Comparison of ENCODE assay signal across 8 cellular contexts in genomic region chr20:62303327-62304226, GRCh38. TPM values are rescaled to one million over a fixed set of nuclear protein-coding genes. Genes with fewer than 3 reads are reported as not detected.
DNase-seq lines count a peak whose midpoint lies in the region; ATAC-seq and TF ChIP-seq lines count a peak whose summit lies in the region.

No MANE protein-coding gene starts in this region.

- H3K4me3 Mint-ChIP-seq in activated naive CD4-positive, alpha-beta T cell treated with anti-CD3 and anti-CD28 coated beads, Interleukin-2, amount 50 U/mL, for 24 hours = peak overlapping the region; percentile 92
- H3K4me3 Mint-ChIP-seq in IgD-negative memory B cell = peak overlapping the region; percentile 87 to 97 (median 94)
- H3K4me3 Mint-ChIP-seq in activated naive CD8-positive, alpha-beta T cell treated with anti-CD3 and anti-CD28 coated beads, Interleukin-2, amount 50 U/mL, for 24 hours = peak overlapping the region; percentile 93

- H3K9me3 ChIP-seq in iPS-15b (ENCODE audit: control insufficient read depth, insufficient read depth, low read length) (no peaks in the 10 kb centered on the region), smooth muscle cell (replicated peaks; ENCODE audit: low read depth) (no peaks in the 10 kb centered on the region)

- TF ChIP-seq CTCF in smooth muscle cell (IDR thresholded peaks at IDR 0.05; ENCODE audit: borderline replicate concordance, insufficient read depth, poor library complexity, severe bottlenecking) = no peak

- H3K4me1 ChIP-seq in iPS-15b (ENCODE audit: control insufficient read depth, insufficient read depth, low read length) (no peaks in the 10 kb centered on the region), smooth muscle cell (ENCODE audit: low read depth) (peaks cover 14% of the 10 kb centered on the region)

- peak overlapping the region; percentile 100 for H3K4me2 ChIP-seq in smooth muscle cell

- H4K20me1 ChIP-seq in smooth muscle cell (ENCODE audit: low read depth) = peaks cover 44% of the 10 kb centered on the region

- H3K79me2 ChIP-seq in smooth muscle cell (ENCODE audit: low read depth) = peaks cover 38% of the 10 kb centered on the region

- no peak overlapping the region for H2AFZ ChIP-seq in smooth muscle cell (ENCODE audit: low read depth)

- H3K36me3 Mint-ChIP-seq in activated naive CD4-positive, alpha-beta T cell treated with anti-CD3 and anti-CD28 coated beads, Interleukin-2, amount 50 U/mL, for 24 hours = peaks cover 5% of the 10 kb centered on the region
- no peaks in the 10 kb centered on the region for H3K36me3 Mint-ChIP-seq in IgD-negative memory B cell
- peaks cover 27% of the 10 kb centered on the region for H3K36me3 Mint-ChIP-seq in activated naive CD8-positive, alpha-beta T cell treated with anti-CD3 and anti-CD28 coated beads, Interleukin-2, amount 50 U/mL, for 24 hours (ENCODE audit: low read depth)

- H3K4me3 ChIP-seq in iPS-15b (ENCODE audit: low read depth, low read length) (peak overlapping the region; percentile 92), smooth muscle cell (peak overlapping the region; percentile 88)

- ATAC-seq in activated naive CD8-positive, alpha-beta T cell treated with anti-CD3 and anti-CD28 coated beads, Interleukin-2, amount 50 U/mL, for 24 hours = no peak
- ATAC-seq in GM21723 (IDR thresholded peaks at IDR 0.05; ENCODE audit: unreplicated experiment) = no peak

- no peaks in the 10 kb centered on the region for H3K9me3 Mint-ChIP-seq in activated naive CD4-positive, alpha-beta T cell treated with anti-CD3 and anti-CD28 coated beads, Interleukin-2, amount 50 U/mL, for 24 hours
- H3K9me3 Mint-ChIP-seq in IgD-negative memory B cell = no peaks in the 10 kb centered on the region
- no peaks in the 10 kb centered on the region for H3K9me3 Mint-ChIP-seq in activated naive CD8-positive, alpha-beta T cell treated with anti-CD3 and anti-CD28 coated beads, Interleukin-2, amount 50 U/mL, for 24 hours

- H3K27ac Mint-ChIP-seq in activated naive CD4-positive, alpha-beta T cell treated with anti-CD3 and anti-CD28 coated beads, Interleukin-2, amount 50 U/mL, for 24 hours = peak overlapping the region; percentile 77
- peak overlapping the region; percentile 71 to 86 (median 83) for H3K27ac Mint-ChIP-seq in IgD-negative memory B cell
- H3K27ac Mint-ChIP-seq in activated naive CD8-positive, alpha-beta T cell treated with anti-CD3 and anti-CD28 coated beads, Interleukin-2, amount 50 U/mL, for 24 hours = peak overlapping the region; percentile 81

- H3K36me3 ChIP-seq in iPS-15b (ENCODE audit: control insufficient read depth, insufficient read depth, low read length) (peaks cover 49% of the 10 kb centered on the region), smooth muscle cell (ENCODE audit: low read depth) (no peaks in the 10 kb centered on the region)

- H3K4me1 Mint-ChIP-seq in activated naive CD4-positive, alpha-beta T cell treated with anti-CD3 and anti-CD28 coated beads, Interleukin-2, amount 50 U/mL, for 24 hours = peaks cover 21% of the 10 kb centered on the region
- peaks cover 6 to 20% (median 15%) of the 10 kb centered on the region in 3 donors for H3K4me1 Mint-ChIP-seq in IgD-negative memory B cell
- H3K4me1 Mint-ChIP-seq in activated naive CD8-positive, alpha-beta T cell treated with anti-CD3 and anti-CD28 coated beads, Interleukin-2, amount 50 U/mL, for 24 hours = peaks cover 21% of the 10 kb centered on the region

- peak overlapping the region; percentile 69 for H3K27ac ChIP-seq in smooth muscle cell (ENCODE audit: low read depth)

- H3K27me3 Mint-ChIP-seq in activated naive CD4-positive, alpha-beta T cell treated with anti-CD3 and anti-CD28 coated beads, Interleukin-2, amount 50 U/mL, for 24 hours = no peaks in the 10 kb centered on the region
- no peaks in the 10 kb centered on the region for H3K27me3 Mint-ChIP-seq in IgD-negative memory B cell
- H3K27me3 Mint-ChIP-seq in activated naive CD8-positive, alpha-beta T cell treated with anti-CD3 and anti-CD28 coated beads, Interleukin-2, amount 50 U/mL, for 24 hours = no peaks in the 10 kb centered on the region

- H3F3A ChIP-seq in smooth muscle cell (ENCODE audit: low read depth) = peaks cover 11% of the 10 kb centered on the region

- H3K9ac ChIP-seq in iPS-15b (ENCODE audit: low read depth, low read length) (peak overlapping the region; percentile 62), smooth muscle cell (ENCODE audit: low read depth) (peak overlapping the region; percentile 88)

- H3K27me3 ChIP-seq in iPS-15b (ENCODE audit: control insufficient read depth, insufficient read depth, low read length) (no peaks in the 10 kb centered on the region), smooth muscle cell (ENCODE audit: low read depth) (no peaks in the 10 kb centered on the region)

- no peak for DNase-seq in activated naive CD4-positive, alpha-beta T cell treated with Interleukin-2 at 50 U/mL for 16 hours
- DNase-seq in activated naive CD8-positive, alpha-beta T cell treated with anti-CD3 and anti-CD28 coated beads, Interleukin-2, amount 50 U/mL, for 24 hours = peak; percentile 35
- DNase-seq in smooth muscle cell (lab: John Stamatoyannopoulos, UW; ENCODE audit: unreplicated experiment) = no peak
- DNase-seq in NCI-H187 treated with DMSO at 0.1 percent for 48 hours (lab: John Stamatoyannopoulos, UW) = no peak

- 6% methylated on average over 56 of the region's 67 CpGs for WGBS in smooth muscle cell (ENCODE audit: low lambda C conversion rate)

RNA-seq across cellular contexts. Expression of gene ADRM1, which starts 0.8 kb away (rescaled TPM):
- polyA plus RNA-seq in IgD-negative memory B cell (149 TPM), smooth muscle cell (121 and 126 TPM in 2 replicates)
- total RNA-seq in smooth muscle cell = 68.7 and 101 TPM in 2 replicates
